ENCODE assay signal across 20 cellular contexts in genomic region chr2:33091541-33092123, GRCh38.
DNase-seq lines count a peak whose midpoint lies in the region; ATAC-seq, FAIRE-seq and TF ChIP-seq lines count a peak whose summit lies in the region.
"Had no signal": no experiment of that assay in that cellular context is flagged by ENCODE, and none has a peak within 500 bp of the region (broad histone marks: within the 10 kb centered on the region; RNA-seq: fewer than 3 reads in every experiment).

No MANE protein-coding gene starts in this region.

- no peak for TF ChIP-seq CTCF in heart right ventricle (IDR thresholded peaks at IDR 0.05)
- no peak for TF ChIP-seq CTCF in HepG2 (CRISPR knock-in tag; IDR thresholded peaks at IDR 0.05)

- H3K79me2 ChIP-seq in HepG2 (ENCODE audit: insufficient read depth, low read length) = no peaks in the 10 kb centered on the region

- no peaks in the 10 kb centered on the region for H4K20me1 ChIP-seq in HepG2 (ENCODE audit: insufficient read depth, low read length)

- no peak overlapping the region for H3K4me3 ChIP-seq in heart right ventricle
- H3K4me3 ChIP-seq in aorta (ENCODE audit: low read length in 2 of 2) = no peak overlapping the region
- H3K4me3 ChIP-seq in HepG2 (replicated peaks in 1 of 3; ENCODE audit: insufficient read depth in 1 of 3, low read depth in 2 of 3, low read length in 3 of 3) = no peak overlapping the region
- H3K4me3 ChIP-seq: K562 had no signal

- in situ Hi-C loops in HepG2 (cut with HindIII; ENCODE audit: extremely low pct_ligation_motif_present, low pct_unique_long_range_greater_than_20kb) = no loop called here

- H3K27me3 ChIP-seq in heart right ventricle = no peaks in the 10 kb centered on the region
- H3K27me3 ChIP-seq in aorta (ENCODE audit: control insufficient read depth in 1 of 2, insufficient read depth in 2 of 2, low read length in 1 of 2) = no peaks in the 10 kb centered on the region
- H3K27me3 ChIP-seq in HepG2 (ENCODE audit: control insufficient read depth in 1 of 2, insufficient read depth in 2 of 2, low read length in 2 of 2) = no peaks in the 10 kb centered on the region

- H3K4me2 ChIP-seq in HepG2 (ENCODE audit: low read depth, low read length) = no peak overlapping the region

- H3K9me3 ChIP-seq in heart right ventricle = peaks cover 0 to 11% (median 4%) of the 10 kb centered on the region in 11 donors
- no peaks in the 10 kb centered on the region for H3K9me3 ChIP-seq in aorta (ENCODE audit: control insufficient read depth, low read length)
- H3K9me3 ChIP-seq in HepG2 (ENCODE audit: low read length) = no peaks in the 10 kb centered on the region

- TF ChIP-seq POLR2A in HepG2 (IDR thresholded peaks at IDR 0.05; ENCODE audit: insufficient read depth in 1 of 2, low read depth in 2 of 2, low read length in 2 of 2) = no peak

- H3K9ac ChIP-seq in HepG2 (ENCODE audit: insufficient read depth, low read depth, low read length) = no peak overlapping the region

- POLR2A ChIA-PET in HepG2 (lab: Yijun Ruan, JAX) = no interaction called here

- H3K4me1 ChIP-seq in heart right ventricle (peaks cover 0 to 37% (median 14%) of the 10 kb centered on the region in 9 donors), aorta (ENCODE audit: control insufficient read depth in 1 of 2, insufficient read depth in 2 of 2, low read length in 2 of 2) (peaks cover 3 to 5% of the 10 kb centered on the region in 2 donors), HepG2 (ENCODE audit: insufficient read depth, low read length) (no peaks in the 10 kb centered on the region)

- no peak for DNase-seq in Right ventricle myocardium inferior (ENCODE audit: missing footprints)
- no peak for DNase-seq in cardiac septum (ENCODE audit: low spot score)
- DNase-seq in heart right ventricle = no peak
- DNase-seq in sciatic nerve (ENCODE audit: low spot score) = no peak
- DNase-seq in aorta = no peak
- no peak for DNase-seq in HepG2 (ENCODE audit: low spot score)
- no peak for DNase-seq in HUDEP-2 (lab: John Stamatoyannopoulos, UW; ENCODE audit: unreplicated experiment in 76 of 76)
- DNase-seq: Calu3; CD4-positive, alpha-beta memory T cell; GOT3; NCI-H1436; NCI-H2029 treated with DMSO at 0.1 percent for 48 hours; NCI-H2171 treated with DMSO at 0.1 percent for 48 hours; NCI-H446 treated with DMSO at 0.1 percent for 48 hours; NCI-H748 treated with DMSO at 0.1 percent for 48 hours; OCI-M1 had no signal

- TF ChIP-seq EP300 in HepG2 (IDR thresholded peaks at IDR 0.05; ENCODE audit: low read depth in 2 of 2, low read length in 2 of 2) (no peak), HepG2 (CRISPR knock-in tag; IDR thresholded peaks at IDR 0.05; ENCODE audit: borderline replicate concordance) (no peak)

- ATAC-seq in Right ventricle myocardium inferior (peak; percentile 87), heart right ventricle (peak; percentile 51 to 81 (median 68)), sciatic nerve (peak; percentile 88), aorta (ENCODE audit: low FRiP score) (peak; percentile 67), HepG2 (no peak), GM19324 (IDR thresholded peaks at IDR 0.05; ENCODE audit: low FRiP score, unreplicated experiment) (no peak)
- ATAC-seq: K562 had no signal

- BruUV-seq in HepG2 (replicated peaks; lab: Mats Ljungman, UMichigan) = no TSS peak

- WGBS in heart right ventricle, 2 donors = 73 to 79% methylated on average over 5 of the region's 5 CpGs
- WGBS in aorta, 2 donors = 19 to 24% methylated on average over 5 of the region's 5 CpGs
- 50% methylated on average over 5 of the region's 5 CpGs for WGBS in HepG2 (ENCODE audit: low lambda C conversion rate)

- intact Hi-C loops in Right ventricle myocardium inferior (cut with DNase I) = loop anchor here (5.0 kb wide), 1 partner anchor 41 kb away; no protein-coding TSS in a partner anchor
- intact Hi-C loops in cardiac septum (cut with DNase I) = no loop called here
- intact Hi-C loops in heart right ventricle (cut with DNase I) = no loop called here
- intact Hi-C loops in sciatic nerve (cut with DNase I) = no loop called here
- intact Hi-C loops in aorta (cut with DNase I) = no loop called here
- intact Hi-C loops in HepG2 (cut with micrococcal nuclease; ENCODE audit: unreplicated experiment) = no loop called here

- FAIRE-seq in HepG2 (lab: Jason Lieb, UNC) = no peak
- FAIRE-seq: HTR-8/SVneo, K562 had no signal

- no peak overlapping the region for H2AFZ ChIP-seq in HepG2 (ENCODE audit: low read length)

- H3K27ac ChIP-seq in heart right ventricle = peak overlapping the region in 8 of 10 donors; percentile 5 to 66 (median 36)
- peak overlapping the region in 1 of 2 donors; percentile 22 for H3K27ac ChIP-seq in aorta (ENCODE audit: low read depth in 1 of 2, low read length in 2 of 2)
- H3K27ac ChIP-seq in HepG2 (ENCODE audit: extremely low read length, insufficient read depth, low read length) = no peak overlapping the region
- H3K27ac ChIP-seq: 22Rv1 had no signal

- no peak for TF ChIP-seq RAD21 in HepG2 (CRISPR knock-in tag; IDR thresholded peaks at IDR 0.05)

- CTCF ChIA-PET in HepG2 (lab: Yijun Ruan, JAX; ENCODE audit: low intra/inter-chr PET ratio, low total read pairs) = no interaction called here

- no peaks in the 10 kb centered on the region for H3K36me3 ChIP-seq in heart right ventricle
- no peaks in the 10 kb centered on the region for H3K36me3 ChIP-seq in aorta (ENCODE audit: control insufficient read depth in 1 of 2, insufficient read depth in 2 of 2, low read length in 1 of 2)
- H3K36me3 ChIP-seq in HepG2 (replicated peaks in 1 of 2; ENCODE audit: control insufficient read depth in 1 of 2, insufficient read depth in 2 of 2, low read length in 2 of 2) = no peaks in the 10 kb centered on the region

TF ChIP-seq in HepG2, 621 proteins besides CTCF, POLR2A, EP300 and RAD21 (continues in another document):
- TF ChIP-seq HOXA7 (CRISPR knock-in tag; IDR thresholded peaks at IDR 0.05) = no peak
- TF ChIP-seq ZNF317 (CRISPR knock-in tag; IDR thresholded peaks at IDR 0.05) = no peak
- no peak for TF ChIP-seq ZNF674 (CRISPR knock-in tag; IDR thresholded peaks at IDR 0.05; ENCODE audit: low read depth)
- TF ChIP-seq ZNF773 (CRISPR knock-in tag; IDR thresholded peaks at IDR 0.05; ENCODE audit: borderline replicate concordance) = no peak
- TF ChIP-seq ATF6 (CRISPR knock-in tag; conservative IDR thresholded peaks at IDR 0.05) = no peak
- TF ChIP-seq ZMAT5 (CRISPR knock-in tag; IDR thresholded peaks at IDR 0.05; ENCODE audit: borderline replicate concordance, low read depth) = no peak
- TF ChIP-seq ZNF766 (CRISPR knock-in tag; IDR thresholded peaks at IDR 0.05; ENCODE audit: borderline replicate concordance) = no peak
- no peak for TF ChIP-seq SP140L (CRISPR knock-in tag; IDR thresholded peaks at IDR 0.05; ENCODE audit: borderline replicate concordance)
- no peak for TF ChIP-seq PRDM4 (CRISPR knock-in tag; IDR thresholded peaks at IDR 0.05; ENCODE audit: borderline replicate concordance)
- TF ChIP-seq ZNF605 (CRISPR knock-in tag; IDR thresholded peaks at IDR 0.05) = no peak

Comparison
In these comparisons a context has a peak if more than half of its experiments do, and no peak if none do; other contexts are left out.
1. ATAC-seq: peak in Right ventricle myocardium inferior (single experiment), heart right ventricle (8 of 8), sciatic nerve (single experiment) and aorta (single experiment); none in HepG2 (single experiment) and GM19324 (single experiment).